Comparison of ENCODE assay signal across 1 cellular context in the genomic region with DNA sequence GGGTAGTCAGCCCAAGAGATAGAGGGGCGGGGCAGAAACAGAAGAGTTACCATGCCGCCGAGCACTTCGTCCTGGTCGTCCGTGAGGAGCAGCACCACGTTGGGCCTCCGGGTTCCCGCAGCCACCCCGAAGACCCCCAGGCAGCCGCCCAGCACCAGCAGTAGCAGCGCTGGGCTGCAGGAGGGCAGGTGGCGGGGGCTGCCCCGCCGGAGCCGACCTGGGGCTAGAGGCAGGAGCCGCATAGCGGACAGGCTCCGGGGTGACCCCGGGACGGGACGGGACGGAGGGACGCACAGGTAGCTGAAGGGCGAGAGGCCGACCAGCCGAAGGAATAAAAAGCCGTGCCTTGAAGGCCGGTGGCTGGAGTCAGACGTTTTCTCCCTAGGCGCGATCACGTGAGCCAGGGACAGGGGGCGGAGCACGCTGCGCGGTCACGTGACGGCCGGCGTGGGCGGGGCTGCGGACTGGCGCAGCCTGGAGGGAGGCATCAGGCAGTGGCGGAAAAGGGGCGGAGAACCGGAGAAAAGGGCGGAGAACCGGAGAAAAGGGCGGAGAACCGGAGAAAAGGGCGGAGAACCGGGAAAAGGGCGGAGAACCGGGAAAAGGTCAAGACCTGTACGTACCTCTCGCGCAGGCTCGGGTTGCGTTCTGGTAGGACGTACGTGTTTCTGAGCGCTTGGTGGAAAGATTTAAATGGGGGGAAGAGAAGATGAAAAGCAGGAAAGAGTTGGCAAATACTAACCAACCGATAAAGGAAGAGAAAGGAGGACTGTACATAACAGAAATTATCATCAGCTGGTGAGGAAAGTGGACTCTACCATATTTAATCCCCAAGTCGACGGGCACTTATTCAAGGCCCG.
A peak's percentile ranks its signal among the peaks of the same experiment; 100 is the strongest.
TF ChIP-seq lines count a peak whose summit lies in the region.

Gene GNS (minus strand): TSS at position 372 of the 860 bp plus-strand sequence. CDS start 130 bp downstream, at position 242.

TF ChIP-seq in K562, 482 proteins besides CTCF, POLR2A, EP300 and RAD21 (continued from another document):
- TF ChIP-seq ZNF589 (CRISPR knock-in tag; IDR thresholded peaks at IDR 0.05; ENCODE audit: low read depth) (no peak), HNRNPLL (IDR thresholded peaks at IDR 0.05; ENCODE audit: low read depth, low read length, poor library complexity, severe bottlenecking) (peak; percentile 97), SMAD1 (IDR thresholded peaks at IDR 0.05; ENCODE audit: low read depth, low read length, partially characterized antibody) (no peak), CBX8 (IDR thresholded peaks at IDR 0.05; ENCODE audit: borderline replicate concordance, extremely low read depth, low read depth, low read length, poor library complexity, severe bottlenecking) (no peak), ZNF76 (CRISPR knock-in tag; IDR thresholded peaks at IDR 0.05; ENCODE audit: borderline replicate concordance) (no peak), HMG20A (CRISPR knock-in tag; conservative IDR thresholded peaks at IDR 0.05) (no peak), NR1H2 (CRISPR knock-in tag; IDR thresholded peaks at IDR 0.05) (no peak), RBM34 (IDR thresholded peaks at IDR 0.05; ENCODE audit: borderline replicate concordance, insufficient read depth, low read length) (no peak), MAZ (CRISPR knock-in tag; conservative IDR thresholded peaks at IDR 0.05 in 1 of 2, IDR thresholded peaks at IDR 0.05 in 1 of 2) (peak; percentile 76 to 78; a peak in 3 of 4 replicates), RB1 (IDR thresholded peaks at IDR 0.05; ENCODE audit: low read depth) (peak; percentile 61; the same call in 1 of the 2 replicates), CTCFL (IDR thresholded peaks at IDR 0.05; ENCODE audit: borderline replicate concordance, insufficient read depth, low read depth, low read length, poor library complexity, severe bottlenecking) (no peak), HDAC6 (IDR thresholded peaks at IDR 0.05; ENCODE audit: low read depth, low read length) (no peak), RUNX1 (IDR thresholded peaks at IDR 0.05; ENCODE audit: low read depth) (no peak), DIDO1 (tag; IDR thresholded peaks at IDR 0.05; ENCODE audit: low read depth) (no peak), ZNF561 (CRISPR knock-in tag; conservative IDR thresholded peaks at IDR 0.05) (no peak), CHD1 (IDR thresholded peaks at IDR 0.05; ENCODE audit: low read length) (peak; percentile 45), FOXJ2 (tag; IDR thresholded peaks at IDR 0.05) (no peak), CREM (IDR thresholded peaks at IDR 0.05; ENCODE audit: low read depth) (peak; percentile 62), SREBF1 (IDR thresholded peaks at IDR 0.05; ENCODE audit: borderline replicate concordance, low read depth, low read length) (peak; percentile 79; the same call in 1 of the 2 replicates), MEIS2 (IDR thresholded peaks at IDR 0.05; ENCODE audit: partially characterized antibody) (peak; percentile 14), MTA3 (IDR thresholded peaks at IDR 0.05; ENCODE audit: borderline replicate concordance) (no peak), FOXM1 (IDR thresholded peaks at IDR 0.05; ENCODE audit: low read depth) (0 out of 2 replicates have a peak, but pooled peaks have one; percentile 28), FOXM1 (CRISPR knock-in tag; IDR thresholded peaks at IDR 0.05; ENCODE audit: low read depth) (no peak), ZBTB1 (CRISPR knock-in tag; IDR thresholded peaks at IDR 0.05; ENCODE audit: borderline replicate concordance, low read depth) (no peak), PTTG1 (tag; IDR thresholded peaks at IDR 0.05; ENCODE audit: low read depth) (no peak), CCNT2 (IDR thresholded peaks at IDR 0.05; ENCODE audit: borderline replicate concordance, extremely low read depth, insufficient read length, low read depth, low read length) (peak; percentile 70), ZNF165 (CRISPR knock-in tag; IDR thresholded peaks at IDR 0.05; ENCODE audit: borderline replicate concordance) (no peak), TRIM28 (IDR thresholded peaks at IDR 0.05) (no peak), CREB1 (IDR thresholded peaks at IDR 0.05) (no peak; the same call in 1 of the 2 replicates), CREB1 (CRISPR knock-in tag; IDR thresholded peaks at IDR 0.05) (peak; percentile 52; the same call in 1 of the 2 replicates), ETS1 (conservative IDR thresholded peaks at IDR 0.05; ENCODE audit: control insufficient read depth, low read depth, low read length) (peak; percentile 61; the same call in 1 of the 2 replicates), HDAC1 (IDR thresholded peaks at IDR 0.05) (peak in 1 of 2 experiments; percentile 92; a peak in 2 of 4 replicates)
- TF ChIP-seq, protein P1, sequence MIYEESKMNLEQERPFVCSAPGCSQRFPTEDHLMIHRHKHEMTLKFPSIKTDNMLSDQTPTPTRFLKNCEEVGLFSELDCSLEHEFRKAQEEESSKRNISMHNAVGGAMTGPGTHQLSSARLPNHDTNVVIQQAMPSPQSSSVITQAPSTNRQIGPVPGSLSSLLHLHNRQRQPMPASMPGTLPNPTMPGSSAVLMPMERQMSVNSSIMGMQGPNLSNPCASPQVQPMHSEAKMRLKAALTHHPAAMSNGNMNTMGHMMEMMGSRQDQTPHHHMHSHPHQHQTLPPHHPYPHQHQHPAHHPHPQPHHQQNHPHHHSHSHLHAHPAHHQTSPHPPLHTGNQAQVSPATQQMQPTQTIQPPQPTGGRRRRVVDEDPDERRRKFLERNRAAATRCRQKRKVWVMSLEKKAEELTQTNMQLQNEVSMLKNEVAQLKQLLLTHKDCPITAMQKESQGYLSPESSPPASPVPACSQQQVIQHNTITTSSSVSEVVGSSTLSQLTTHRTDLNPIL (CRISPR knock-in tag; IDR thresholded peaks at IDR 0.05) = no peak
- TF ChIP-seq, protein P2, sequence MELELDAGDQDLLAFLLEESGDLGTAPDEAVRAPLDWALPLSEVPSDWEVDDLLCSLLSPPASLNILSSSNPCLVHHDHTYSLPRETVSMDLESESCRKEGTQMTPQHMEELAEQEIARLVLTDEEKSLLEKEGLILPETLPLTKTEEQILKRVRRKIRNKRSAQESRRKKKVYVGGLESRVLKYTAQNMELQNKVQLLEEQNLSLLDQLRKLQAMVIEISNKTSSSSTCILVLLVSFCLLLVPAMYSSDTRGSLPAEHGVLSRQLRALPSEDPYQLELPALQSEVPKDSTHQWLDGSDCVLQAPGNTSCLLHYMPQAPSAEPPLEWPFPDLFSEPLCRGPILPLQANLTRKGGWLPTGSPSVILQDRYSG (tag; conservative IDR thresholded peaks at IDR 0.05; ENCODE audit: low read depth) = no peak
- TF ChIP-seq, protein P3, sequence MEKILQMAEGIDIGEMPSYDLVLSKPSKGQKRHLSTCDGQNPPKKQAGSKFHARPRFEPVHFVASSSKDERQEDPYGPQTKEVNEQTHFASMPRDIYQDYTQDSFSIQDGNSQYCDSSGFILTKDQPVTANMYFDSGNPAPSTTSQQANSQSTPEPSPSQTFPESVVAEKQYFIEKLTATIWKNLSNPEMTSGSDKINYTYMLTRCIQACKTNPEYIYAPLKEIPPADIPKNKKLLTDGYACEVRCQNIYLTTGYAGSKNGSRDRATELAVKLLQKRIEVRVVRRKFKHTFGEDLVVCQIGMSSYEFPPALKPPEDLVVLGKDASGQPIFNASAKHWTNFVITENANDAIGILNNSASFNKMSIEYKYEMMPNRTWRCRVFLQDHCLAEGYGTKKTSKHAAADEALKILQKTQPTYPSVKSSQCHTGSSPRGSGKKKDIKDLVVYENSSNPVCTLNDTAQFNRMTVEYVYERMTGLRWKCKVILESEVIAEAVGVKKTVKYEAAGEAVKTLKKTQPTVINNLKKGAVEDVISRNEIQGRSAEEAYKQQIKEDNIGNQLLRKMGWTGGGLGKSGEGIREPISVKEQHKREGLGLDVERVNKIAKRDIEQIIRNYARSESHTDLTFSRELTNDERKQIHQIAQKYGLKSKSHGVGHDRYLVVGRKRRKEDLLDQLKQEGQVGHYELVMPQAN (IDR thresholded peaks at IDR 0.05; ENCODE audit: borderline replicate concordance) = peak; percentile 82; the same call in 1 of the 2 replicates
- TF ChIP-seq, protein P4, sequence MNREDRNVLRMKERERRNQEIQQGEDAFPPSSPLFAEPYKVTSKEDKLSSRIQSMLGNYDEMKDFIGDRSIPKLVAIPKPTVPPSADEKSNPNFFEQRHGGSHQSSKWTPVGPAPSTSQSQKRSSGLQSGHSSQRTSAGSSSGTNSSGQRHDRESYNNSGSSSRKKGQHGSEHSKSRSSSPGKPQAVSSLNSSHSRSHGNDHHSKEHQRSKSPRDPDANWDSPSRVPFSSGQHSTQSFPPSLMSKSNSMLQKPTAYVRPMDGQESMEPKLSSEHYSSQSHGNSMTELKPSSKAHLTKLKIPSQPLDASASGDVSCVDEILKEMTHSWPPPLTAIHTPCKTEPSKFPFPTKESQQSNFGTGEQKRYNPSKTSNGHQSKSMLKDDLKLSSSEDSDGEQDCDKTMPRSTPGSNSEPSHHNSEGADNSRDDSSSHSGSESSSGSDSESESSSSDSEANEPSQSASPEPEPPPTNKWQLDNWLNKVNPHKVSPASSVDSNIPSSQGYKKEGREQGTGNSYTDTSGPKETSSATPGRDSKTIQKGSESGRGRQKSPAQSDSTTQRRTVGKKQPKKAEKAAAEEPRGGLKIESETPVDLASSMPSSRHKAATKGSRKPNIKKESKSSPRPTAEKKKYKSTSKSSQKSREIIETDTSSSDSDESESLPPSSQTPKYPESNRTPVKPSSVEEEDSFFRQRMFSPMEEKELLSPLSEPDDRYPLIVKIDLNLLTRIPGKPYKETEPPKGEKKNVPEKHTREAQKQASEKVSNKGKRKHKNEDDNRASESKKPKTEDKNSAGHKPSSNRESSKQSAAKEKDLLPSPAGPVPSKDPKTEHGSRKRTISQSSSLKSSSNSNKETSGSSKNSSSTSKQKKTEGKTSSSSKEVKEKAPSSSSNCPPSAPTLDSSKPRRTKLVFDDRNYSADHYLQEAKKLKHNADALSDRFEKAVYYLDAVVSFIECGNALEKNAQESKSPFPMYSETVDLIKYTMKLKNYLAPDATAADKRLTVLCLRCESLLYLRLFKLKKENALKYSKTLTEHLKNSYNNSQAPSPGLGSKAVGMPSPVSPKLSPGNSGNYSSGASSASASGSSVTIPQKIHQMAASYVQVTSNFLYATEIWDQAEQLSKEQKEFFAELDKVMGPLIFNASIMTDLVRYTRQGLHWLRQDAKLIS (CRISPR knock-in tag; IDR thresholded peaks at IDR 0.05) = no peak
- TF ChIP-seq, protein P5, sequence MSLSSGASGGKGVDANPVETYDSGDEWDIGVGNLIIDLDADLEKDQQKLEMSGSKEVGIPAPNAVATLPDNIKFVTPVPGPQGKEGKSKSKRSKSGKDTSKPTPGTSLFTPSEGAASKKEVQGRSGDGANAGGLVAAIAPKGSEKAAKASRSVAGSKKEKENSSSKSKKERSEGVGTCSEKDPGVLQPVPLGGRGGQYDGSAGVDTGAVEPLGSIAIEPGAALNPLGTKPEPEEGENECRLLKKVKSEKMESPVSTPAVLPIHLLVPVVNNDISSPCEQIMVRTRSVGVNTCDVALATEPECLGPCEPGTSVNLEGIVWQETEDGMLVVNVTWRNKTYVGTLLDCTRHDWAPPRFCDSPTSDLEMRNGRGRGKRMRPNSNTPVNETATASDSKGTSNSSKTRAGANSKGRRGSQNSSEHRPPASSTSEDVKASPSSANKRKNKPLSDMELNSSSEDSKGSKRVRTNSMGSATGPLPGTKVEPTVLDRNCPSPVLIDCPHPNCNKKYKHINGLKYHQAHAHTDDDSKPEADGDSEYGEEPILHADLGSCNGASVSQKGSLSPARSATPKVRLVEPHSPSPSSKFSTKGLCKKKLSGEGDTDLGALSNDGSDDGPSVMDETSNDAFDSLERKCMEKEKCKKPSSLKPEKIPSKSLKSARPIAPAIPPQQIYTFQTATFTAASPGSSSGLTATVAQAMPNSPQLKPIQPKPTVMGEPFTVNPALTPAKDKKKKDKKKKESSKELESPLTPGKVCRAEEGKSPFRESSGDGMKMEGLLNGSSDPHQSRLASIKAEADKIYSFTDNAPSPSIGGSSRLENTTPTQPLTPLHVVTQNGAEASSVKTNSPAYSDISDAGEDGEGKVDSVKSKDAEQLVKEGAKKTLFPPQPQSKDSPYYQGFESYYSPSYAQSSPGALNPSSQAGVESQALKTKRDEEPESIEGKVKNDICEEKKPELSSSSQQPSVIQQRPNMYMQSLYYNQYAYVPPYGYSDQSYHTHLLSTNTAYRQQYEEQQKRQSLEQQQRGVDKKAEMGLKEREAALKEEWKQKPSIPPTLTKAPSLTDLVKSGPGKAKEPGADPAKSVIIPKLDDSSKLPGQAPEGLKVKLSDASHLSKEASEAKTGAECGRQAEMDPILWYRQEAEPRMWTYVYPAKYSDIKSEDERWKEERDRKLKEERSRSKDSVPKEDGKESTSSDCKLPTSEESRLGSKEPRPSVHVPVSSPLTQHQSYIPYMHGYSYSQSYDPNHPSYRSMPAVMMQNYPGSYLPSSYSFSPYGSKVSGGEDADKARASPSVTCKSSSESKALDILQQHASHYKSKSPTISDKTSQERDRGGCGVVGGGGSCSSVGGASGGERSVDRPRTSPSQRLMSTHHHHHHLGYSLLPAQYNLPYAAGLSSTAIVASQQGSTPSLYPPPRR (CRISPR knock-in tag; IDR thresholded peaks at IDR 0.05; ENCODE audit: borderline replicate concordance) = no peak
TF ChIP-seq in K562: peak in this region for 96.
